ENCODE assay signal across 1 cellular context in the genomic region with DNA sequence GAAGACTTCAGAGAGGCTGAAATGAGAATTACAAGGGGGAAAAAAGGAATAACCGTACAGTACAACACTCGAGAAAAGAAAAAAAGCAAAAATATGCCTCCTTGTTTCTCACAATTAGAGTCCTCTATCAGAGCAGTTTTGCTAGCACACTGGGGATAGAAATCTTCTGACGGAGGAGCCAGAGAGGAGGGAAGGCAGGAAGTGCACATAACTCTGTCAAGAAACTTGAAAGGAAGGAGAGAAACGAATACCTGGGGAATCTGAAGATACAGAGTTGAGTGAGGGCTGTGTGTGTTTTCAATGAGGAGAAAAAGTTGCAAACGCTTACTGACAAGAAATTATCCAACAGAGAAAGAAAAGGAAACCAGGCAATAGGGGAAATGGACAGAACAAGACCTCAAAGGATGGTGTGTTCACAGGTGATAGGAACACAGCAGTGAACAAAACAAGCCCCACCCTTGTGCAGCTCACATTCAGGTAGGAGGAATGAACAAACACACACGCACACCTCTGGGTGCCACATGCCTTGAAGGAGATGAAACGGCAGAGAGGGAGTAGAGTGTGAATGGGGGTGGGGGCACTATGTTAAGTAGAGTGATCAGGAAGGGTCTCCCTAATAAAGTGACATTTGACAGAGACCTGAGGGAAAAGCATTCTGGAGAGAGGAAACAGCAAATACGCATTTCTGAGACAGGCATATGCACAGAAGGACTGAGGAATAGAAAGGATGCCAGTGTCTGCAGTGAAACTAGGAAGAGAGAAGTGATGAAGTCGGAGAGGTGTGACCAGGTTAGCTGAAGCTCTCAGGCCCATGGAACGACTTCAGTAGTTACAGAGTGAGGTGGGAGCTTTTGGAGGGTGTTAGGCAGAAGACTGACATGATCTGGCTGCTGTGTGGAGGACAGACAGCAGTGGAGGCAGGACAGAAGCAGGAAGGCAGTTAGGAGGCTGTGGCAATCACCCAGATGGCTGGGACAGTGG.
TF ChIP-seq lines count a peak whose summit lies in the region.

No MANE protein-coding gene starts in this region.

TF ChIP-seq in GM23338, 12 proteins besides CTCF, POLR2A, EP300 and RAD21:
- TF ChIP-seq, protein P1, sequence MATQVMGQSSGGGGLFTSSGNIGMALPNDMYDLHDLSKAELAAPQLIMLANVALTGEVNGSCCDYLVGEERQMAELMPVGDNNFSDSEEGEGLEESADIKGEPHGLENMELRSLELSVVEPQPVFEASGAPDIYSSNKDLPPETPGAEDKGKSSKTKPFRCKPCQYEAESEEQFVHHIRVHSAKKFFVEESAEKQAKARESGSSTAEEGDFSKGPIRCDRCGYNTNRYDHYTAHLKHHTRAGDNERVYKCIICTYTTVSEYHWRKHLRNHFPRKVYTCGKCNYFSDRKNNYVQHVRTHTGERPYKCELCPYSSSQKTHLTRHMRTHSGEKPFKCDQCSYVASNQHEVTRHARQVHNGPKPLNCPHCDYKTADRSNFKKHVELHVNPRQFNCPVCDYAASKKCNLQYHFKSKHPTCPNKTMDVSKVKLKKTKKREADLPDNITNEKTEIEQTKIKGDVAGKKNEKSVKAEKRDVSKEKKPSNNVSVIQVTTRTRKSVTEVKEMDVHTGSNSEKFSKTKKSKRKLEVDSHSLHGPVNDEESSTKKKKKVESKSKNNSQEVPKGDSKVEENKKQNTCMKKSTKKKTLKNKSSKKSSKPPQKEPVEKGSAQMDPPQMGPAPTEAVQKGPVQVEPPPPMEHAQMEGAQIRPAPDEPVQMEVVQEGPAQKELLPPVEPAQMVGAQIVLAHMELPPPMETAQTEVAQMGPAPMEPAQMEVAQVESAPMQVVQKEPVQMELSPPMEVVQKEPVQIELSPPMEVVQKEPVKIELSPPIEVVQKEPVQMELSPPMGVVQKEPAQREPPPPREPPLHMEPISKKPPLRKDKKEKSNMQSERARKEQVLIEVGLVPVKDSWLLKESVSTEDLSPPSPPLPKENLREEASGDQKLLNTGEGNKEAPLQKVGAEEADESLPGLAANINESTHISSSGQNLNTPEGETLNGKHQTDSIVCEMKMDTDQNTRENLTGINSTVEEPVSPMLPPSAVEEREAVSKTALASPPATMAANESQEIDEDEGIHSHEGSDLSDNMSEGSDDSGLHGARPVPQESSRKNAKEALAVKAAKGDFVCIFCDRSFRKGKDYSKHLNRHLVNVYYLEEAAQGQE (IDR thresholded peaks at IDR 0.05; ENCODE audit: unreplicated experiment): no peak
- TF ChIP-seq CREB1 (CRISPR knock-in tag; IDR thresholded peaks at IDR 0.05; ENCODE audit: low read depth) (no peak), JUNB (IDR thresholded peaks at IDR 0.05; ENCODE audit: unreplicated experiment) (no peak), EZH2phosphoT487 (IDR thresholded peaks at IDR 0.05; ENCODE audit: unreplicated experiment) (no peak), POLR2AphosphoS5 (IDR thresholded peaks at IDR 0.05; ENCODE audit: low read depth) (no peak), EZH2 (IDR thresholded peaks at IDR 0.05; ENCODE audit: low read depth, unreplicated experiment) (no peak), ZNF331 (CRISPR knock-in tag; IDR thresholded peaks at IDR 0.05; ENCODE audit: low read depth) (no peak), NANOG (IDR thresholded peaks at IDR 0.05; ENCODE audit: borderline replicate concordance) (no peak), STAT1 (IDR thresholded peaks at IDR 0.05; ENCODE audit: unreplicated experiment) (no peak), ZNF114 (CRISPR knock-in tag; IDR thresholded peaks at IDR 0.05) (no peak)
- TF ChIP-seq, protein P2, sequence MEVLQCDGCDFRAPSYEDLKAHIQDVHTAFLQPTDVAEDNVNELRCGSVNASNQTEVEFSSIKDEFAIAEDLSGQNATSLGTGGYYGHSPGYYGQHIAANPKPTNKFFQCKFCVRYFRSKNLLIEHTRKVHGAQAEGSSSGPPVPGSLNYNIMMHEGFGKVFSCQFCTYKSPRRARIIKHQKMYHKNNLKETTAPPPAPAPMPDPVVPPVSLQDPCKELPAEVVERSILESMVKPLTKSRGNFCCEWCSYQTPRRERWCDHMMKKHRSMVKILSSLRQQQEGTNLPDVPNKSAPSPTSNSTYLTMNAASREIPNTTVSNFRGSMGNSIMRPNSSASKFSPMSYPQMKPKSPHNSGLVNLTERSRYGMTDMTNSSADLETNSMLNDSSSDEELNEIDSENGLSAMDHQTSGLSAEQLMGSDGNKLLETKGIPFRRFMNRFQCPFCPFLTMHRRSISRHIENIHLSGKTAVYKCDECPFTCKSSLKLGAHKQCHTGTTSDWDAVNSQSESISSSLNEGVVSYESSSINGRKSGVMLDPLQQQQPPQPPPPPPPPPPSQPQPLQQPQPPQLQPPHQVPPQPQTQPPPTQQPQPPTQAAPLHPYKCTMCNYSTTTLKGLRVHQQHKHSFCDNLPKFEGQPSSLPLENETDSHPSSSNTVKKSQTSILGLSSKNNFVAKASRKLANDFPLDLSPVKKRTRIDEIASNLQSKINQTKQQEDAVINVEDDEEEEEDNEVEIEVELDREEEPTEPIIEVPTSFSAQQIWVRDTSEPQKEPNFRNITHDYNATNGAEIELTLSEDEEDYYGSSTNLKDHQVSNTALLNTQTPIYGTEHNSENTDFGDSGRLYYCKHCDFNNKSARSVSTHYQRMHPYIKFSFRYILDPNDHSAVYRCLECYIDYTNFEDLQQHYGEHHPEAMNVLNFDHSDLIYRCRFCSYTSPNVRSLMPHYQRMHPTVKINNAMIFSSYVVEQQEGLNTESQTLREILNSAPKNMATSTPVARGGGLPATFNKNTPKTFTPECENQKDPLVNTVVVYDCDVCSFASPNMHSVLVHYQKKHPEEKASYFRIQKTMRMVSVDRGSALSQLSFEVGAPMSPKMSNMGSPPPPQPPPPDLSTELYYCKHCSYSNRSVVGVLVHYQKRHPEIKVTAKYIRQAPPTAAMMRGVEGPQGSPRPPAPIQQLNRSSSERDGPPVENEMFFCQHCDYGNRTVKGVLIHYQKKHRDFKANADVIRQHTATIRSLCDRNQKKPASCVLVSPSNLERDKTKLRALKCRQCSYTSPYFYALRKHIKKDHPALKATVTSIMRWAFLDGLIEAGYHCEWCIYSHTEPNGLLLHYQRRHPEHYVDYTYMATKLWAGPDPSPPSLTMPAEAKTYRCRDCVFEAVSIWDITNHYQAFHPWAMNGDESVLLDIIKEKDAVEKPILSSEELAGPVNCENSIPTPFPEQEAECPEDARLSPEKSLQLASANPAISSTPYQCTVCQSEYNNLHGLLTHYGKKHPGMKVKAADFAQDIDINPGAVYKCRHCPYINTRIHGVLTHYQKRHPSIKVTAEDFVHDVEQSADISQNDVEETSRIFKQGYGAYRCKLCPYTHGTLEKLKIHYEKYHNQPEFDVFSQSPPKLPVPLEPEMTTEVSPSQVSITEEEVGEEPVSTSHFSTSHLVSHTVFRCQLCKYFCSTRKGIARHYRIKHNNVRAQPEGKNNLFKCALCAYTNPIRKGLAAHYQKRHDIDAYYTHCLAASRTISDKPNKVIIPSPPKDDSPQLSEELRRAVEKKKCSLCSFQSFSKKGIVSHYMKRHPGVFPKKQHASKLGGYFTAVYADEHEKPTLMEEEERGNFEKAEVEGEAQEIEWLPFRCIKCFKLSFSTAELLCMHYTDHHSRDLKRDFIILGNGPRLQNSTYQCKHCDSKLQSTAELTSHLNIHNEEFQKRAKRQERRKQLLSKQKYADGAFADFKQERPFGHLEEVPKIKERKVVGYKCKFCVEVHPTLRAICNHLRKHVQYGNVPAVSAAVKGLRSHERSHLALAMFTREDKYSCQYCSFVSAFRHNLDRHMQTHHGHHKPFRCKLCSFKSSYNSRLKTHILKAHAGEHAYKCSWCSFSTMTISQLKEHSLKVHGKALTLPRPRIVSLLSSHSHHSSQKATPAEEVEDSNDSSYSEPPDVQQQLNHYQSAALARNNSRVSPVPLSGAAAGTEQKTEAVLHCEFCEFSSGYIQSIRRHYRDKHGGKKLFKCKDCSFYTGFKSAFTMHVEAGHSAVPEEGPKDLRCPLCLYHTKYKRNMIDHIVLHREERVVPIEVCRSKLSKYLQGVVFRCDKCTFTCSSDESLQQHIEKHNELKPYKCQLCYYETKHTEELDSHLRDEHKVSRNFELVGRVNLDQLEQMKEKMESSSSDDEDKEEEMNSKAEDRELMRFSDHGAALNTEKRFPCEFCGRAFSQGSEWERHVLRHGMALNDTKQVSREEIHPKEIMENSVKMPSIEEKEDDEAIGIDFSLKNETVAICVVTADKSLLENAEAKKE (CRISPR knock-in tag; IDR thresholded peaks at IDR 0.05): no peak
- TF ChIP-seq, protein P3, sequence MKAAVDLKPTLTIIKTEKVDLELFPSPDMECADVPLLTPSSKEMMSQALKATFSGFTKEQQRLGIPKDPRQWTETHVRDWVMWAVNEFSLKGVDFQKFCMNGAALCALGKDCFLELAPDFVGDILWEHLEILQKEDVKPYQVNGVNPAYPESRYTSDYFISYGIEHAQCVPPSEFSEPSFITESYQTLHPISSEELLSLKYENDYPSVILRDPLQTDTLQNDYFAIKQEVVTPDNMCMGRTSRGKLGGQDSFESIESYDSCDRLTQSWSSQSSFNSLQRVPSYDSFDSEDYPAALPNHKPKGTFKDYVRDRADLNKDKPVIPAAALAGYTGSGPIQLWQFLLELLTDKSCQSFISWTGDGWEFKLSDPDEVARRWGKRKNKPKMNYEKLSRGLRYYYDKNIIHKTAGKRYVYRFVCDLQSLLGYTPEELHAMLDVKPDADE (IDR thresholded peaks at IDR 0.05): no peak
